8 cellular contexts compared by ENCODE assay signal in the genomic region with DNA sequence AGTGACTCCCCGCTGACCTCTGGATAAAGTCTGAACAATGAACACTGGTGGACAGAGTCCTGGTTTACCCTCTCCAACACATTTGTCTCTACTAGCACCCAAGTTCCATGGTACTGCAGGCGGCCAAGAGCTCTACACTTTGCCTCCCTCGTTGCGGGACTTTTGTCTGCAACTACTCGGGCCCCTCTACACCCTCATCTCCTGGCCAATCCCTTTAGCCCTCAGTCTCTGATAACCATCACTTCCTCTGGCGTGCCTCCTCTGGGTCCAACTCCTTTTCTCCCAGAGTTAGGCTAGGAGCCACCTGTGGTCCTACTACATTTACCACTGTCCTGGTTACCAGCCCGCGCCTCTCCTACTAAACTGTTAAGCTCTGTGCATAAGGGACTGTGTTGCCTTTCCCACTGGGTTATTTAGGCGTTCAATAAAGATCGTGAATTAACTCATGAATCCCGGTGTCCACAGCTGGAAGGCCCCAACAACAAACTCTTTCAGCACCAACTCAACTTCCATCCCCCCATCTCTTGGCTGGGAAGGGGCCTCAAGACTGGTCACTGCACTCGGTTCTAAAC. TPM values are rescaled to one million over a fixed set of nuclear protein-coding genes. Genes with fewer than 3 reads are reported as not detected.
A peak's percentile ranks its signal among the peaks of the same experiment; 100 is the strongest.
DNase-seq lines count a peak whose midpoint lies in the region; ATAC-seq and TF ChIP-seq lines count a peak whose summit lies in the region.

No MANE protein-coding gene starts in this region.

- H3K23ac ChIP-seq in trophoblast cell (ENCODE audit: low read length) = no peak overlapping the region

- H4K8ac ChIP-seq in trophoblast cell (ENCODE audit: low read depth, low read length) = peak overlapping the region; percentile 98

- H3K4ac ChIP-seq in trophoblast cell (ENCODE audit: low read depth, low read length) = peak overlapping the region; percentile 70

- peak overlapping the region; percentile 74 for H2BK5ac ChIP-seq in trophoblast cell (ENCODE audit: low read depth, low read length, poor library complexity)

- H2BK12ac ChIP-seq in trophoblast cell (ENCODE audit: low read length) = no peak overlapping the region

- H4K91ac ChIP-seq in trophoblast cell (ENCODE audit: low read depth, low read length) = peak overlapping the region; percentile 88

- peak overlapping the region; percentile 80 for H3K4me2 ChIP-seq in trophoblast cell (ENCODE audit: low read length)

- no peaks in the 10 kb centered on the region for H3K9me3 ChIP-seq in trophoblast cell (ENCODE audit: insufficient read depth, low read depth, low read length)

- peak overlapping the region; percentile 97 for H4K12ac ChIP-seq in trophoblast cell (ENCODE audit: low read depth, low read length)

- H3K27me3 ChIP-seq in foreskin keratinocyte (no peaks in the 10 kb centered on the region), trophoblast cell (ENCODE audit: insufficient read depth, low read length) (no peaks in the 10 kb centered on the region)

- H3K27ac ChIP-seq in foreskin keratinocyte = peak overlapping the region; percentile 49
- peak overlapping the region; percentile 83 for H3K27ac ChIP-seq in trophoblast cell (ENCODE audit: low read depth, low read length)

- no CpG with 5 or more reads among the region's 12 CpGs for WGBS in trophoblast cell (ENCODE audit: extremely low coverage, insufficient coverage, insufficient read length)

- H3K4me3 ChIP-seq in trophoblast cell (ENCODE audit: low read depth, low read length) = peak overlapping the region; percentile 80

- peak overlapping the region; percentile 87 for H2AK5ac ChIP-seq in trophoblast cell (ENCODE audit: low read length)

- peak overlapping the region; percentile 73 for H3K14ac ChIP-seq in trophoblast cell (ENCODE audit: low read length)

- ATAC-seq in foreskin keratinocyte = peak; percentile 7
- no peak for ATAC-seq in HG03108 (IDR thresholded peaks at IDR 0.05; ENCODE audit: unreplicated experiment)
- ATAC-seq in HG02798 (IDR thresholded peaks at IDR 0.05; ENCODE audit: poor library complexity, unreplicated experiment) = no peak

- peaks cover 14% of the 10 kb centered on the region for H3K79me1 ChIP-seq in trophoblast cell (ENCODE audit: low read length)

- TF ChIP-seq CTCF in foreskin keratinocyte (conservative IDR thresholded peaks at IDR 0.05) = no peak

- peak overlapping the region; percentile 79 for H3K18ac ChIP-seq in trophoblast cell (ENCODE audit: low read length)

- H3K79me2 ChIP-seq in trophoblast cell (ENCODE audit: control insufficient read depth, insufficient read depth, low read length, poor library complexity) = peaks cover 11% of the 10 kb centered on the region

- peak overlapping the region; percentile 75 for H2AFZ ChIP-seq in trophoblast cell (ENCODE audit: insufficient read depth, low read length, poor library complexity)

- peak overlapping the region; percentile 82 for H3K9ac ChIP-seq in trophoblast cell (ENCODE audit: low read length)

- H2BK120ac ChIP-seq in trophoblast cell (ENCODE audit: insufficient read depth, low read length, poor library complexity) = peak overlapping the region; percentile 90

- H3K4me1 ChIP-seq in foreskin keratinocyte = peaks cover 5% of the 10 kb centered on the region
- H3K4me1 ChIP-seq in trophoblast cell (ENCODE audit: control insufficient read depth in 1 of 2, insufficient read depth in 2 of 2, low read length in 2 of 2) = peaks cover 6 to 10% of the 10 kb centered on the region in 2 experiments

- peaks cover 2 to 4% of the 10 kb centered on the region in 2 experiments for H3K36me3 ChIP-seq in trophoblast cell (ENCODE audit: control insufficient read depth in 1 of 2, insufficient read depth in 2 of 2, low read length in 2 of 2)

- peak; percentile 4 for DNase-seq in stimulated activated CD4-positive, alpha-beta T cell treated with anti-CD3 and anti-CD28 coated beads, Interleukin-15, amount 100 ng/mL, for 24 hours
- no peak for DNase-seq in stimulated activated CD4-positive, alpha-beta T cell treated with anti-CD3 and anti-CD28 coated beads, Interleukin-2, amount 100 ng/mL, for 48 hours
- DNase-seq in UCSD-AML1 (lab: John Stamatoyannopoulos, UW; ENCODE audit: unreplicated experiment) (peak; percentile 54), foreskin keratinocyte (no peak), trophoblast cell (peak in 1 of 2 donors; percentile 4), HCEC 1CT (no peak)

RNA-seq across cellular contexts. Expression of gene HDHD2, which starts 0.8 kb away (rescaled TPM):
- 12.4 and 18.1 TPM in 2 replicates for total RNA-seq in foreskin keratinocyte
- 7.1 and 10.0 TPM in 2 replicates for polyA plus RNA-seq in foreskin keratinocyte
- 13.6 and 14.9 TPM in 2 replicates for polyA plus RNA-seq in trophoblast cell (2013)

RNA-seq across cellular contexts. Expression of gene IER3IP1, which starts 26.6 kb away (rescaled TPM):
- 17.9 and 19.2 TPM in 2 replicates for total RNA-seq in foreskin keratinocyte
- polyA plus RNA-seq in foreskin keratinocyte = 17.2 and 17.7 TPM in 2 replicates
- 21.2 and 21.5 TPM in 2 replicates for polyA plus RNA-seq in trophoblast cell (2013)

Comparison
In these comparisons a context has a peak if more than half of its experiments do, and no peak if none do; other contexts are left out.
1. DNase-seq: peak in stimulated activated CD4-positive, alpha-beta T cell treated with anti-CD3 and anti-CD28 coated beads, Interleukin-15, amount 100 ng/mL, for 24 hours (single experiment) and UCSD-AML1 (single experiment); none in stimulated activated CD4-positive, alpha-beta T cell treated with anti-CD3 and anti-CD28 coated beads, Interleukin-2, amount 100 ng/mL, for 48 hours (0 of 2), foreskin keratinocyte (0 of 2) and HCEC 1CT (single experiment).